In the genomic region with DNA sequence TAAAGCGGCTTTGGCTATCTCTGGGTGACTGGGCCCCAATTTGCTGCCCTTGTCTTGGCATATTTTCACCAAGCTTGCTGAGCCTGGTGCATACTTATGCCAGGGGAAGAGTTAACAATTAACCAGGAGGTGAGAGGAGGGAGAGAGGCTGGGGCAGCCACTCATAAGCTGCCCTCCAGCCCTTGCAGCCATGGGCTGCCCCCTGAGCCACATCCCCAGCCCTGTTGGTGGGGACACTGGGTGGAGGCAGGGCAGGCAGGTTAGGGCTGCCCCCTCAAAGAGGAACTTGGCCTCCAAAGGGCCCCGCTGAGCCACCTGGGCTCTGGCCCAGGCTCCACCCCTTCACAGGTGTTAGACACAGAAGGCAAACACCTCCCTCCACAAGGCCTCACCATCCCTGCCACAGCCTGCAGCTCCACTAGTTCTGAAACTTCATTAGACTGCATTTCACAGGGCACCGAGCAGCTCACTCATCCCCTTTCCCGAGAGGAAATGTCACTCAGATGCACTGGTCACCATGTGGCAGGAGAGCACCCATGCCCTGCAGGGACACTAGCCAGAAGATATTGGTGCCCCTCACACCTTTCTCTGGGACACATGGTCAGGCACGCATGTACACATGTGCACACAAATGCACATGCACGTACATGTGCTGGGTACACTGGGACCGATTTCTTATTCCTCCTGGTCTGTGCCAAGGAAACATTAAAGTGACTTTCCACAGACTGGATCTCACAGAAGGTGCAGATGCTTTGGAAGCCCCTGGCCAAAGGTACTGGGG, we compare ENCODE assay signal across 10 cellular contexts. TPM values are rescaled to one million over a fixed set of nuclear protein-coding genes. Genes with fewer than 3 reads are reported as not detected.
DNase-seq lines count a peak whose midpoint lies in the region; ATAC-seq and TF ChIP-seq lines count a peak whose summit lies in the region.
"Had no signal": no experiment of that assay in that cellular context is flagged by ENCODE, and none has a peak within 500 bp of the region (broad histone marks: within the 10 kb centered on the region; RNA-seq: fewer than 3 reads in every experiment).

No MANE protein-coding gene starts in this region.

- intact Hi-C loops in breast epithelium (cut with DNase I; ENCODE audit: low total_unique reads), result no loop called here
- intact Hi-C loops in right lobe of liver (cut with DNase I), result no loop called here
- intact Hi-C loops in sciatic nerve (cut with DNase I), result no loop called here

- H3K27ac ChIP-seq in breast epithelium (peak overlapping the region; percentile 79 to 86), right lobe of liver (peak overlapping the region in 2 of 3 donors; percentile 20 to 65), temporal lobe (ENCODE audit: low read depth, low read length) (peak overlapping the region; percentile 41)

- H3K4me1 ChIP-seq in breast epithelium (peaks cover 37 to 38% of the 10 kb centered on the region in 2 donors), right lobe of liver (peaks cover 0 to 48% (median 22%) of the 10 kb centered on the region in 4 donors)

- H3K9me3 ChIP-seq in breast epithelium, result no peaks in the 10 kb centered on the region
- no peaks in the 10 kb centered on the region for H3K9me3 ChIP-seq in right lobe of liver

- DNase-seq in HT-29 (ENCODE audit: low spot score), result peak; percentile 81
- no peak for DNase-seq in breast epithelium (ENCODE audit: low spot score in 2 of 2)
- DNase-seq in right lobe of liver, result peak in 2 of 3 donors; percentile 74 to 86
- no peak for DNase-seq in GM19238 (ENCODE audit: insufficient read length, low spot score)
- no peak for DNase-seq in iPS-NIHi11 (ENCODE audit: low spot score)
- DNase-seq in sciatic nerve (ENCODE audit: low spot score), result no peak
- no peak for DNase-seq in omental fat pad (ENCODE audit: low spot score)
- DNase-seq: NCI-H1436 treated with DMSO at 0.1 percent for 48 hours; stimulated activated naive CD8-positive, alpha-beta T cell treated with anti-CD3 and anti-CD28 coated beads, Interleukin-15, amount 100 ng/mL, for 72 hours had no signal

- no peak for TF ChIP-seq POLR2A in breast epithelium (IDR thresholded peaks at IDR 0.05)
- TF ChIP-seq POLR2A in right lobe of liver (IDR thresholded peaks at IDR 0.05), result no peak

- peak; percentile 72 to 82 (median 79) for ATAC-seq in right lobe of liver
- no peak for ATAC-seq in sciatic nerve
- ATAC-seq in omental fat pad (ENCODE audit: low FRiP score), result no peak
- ATAC-seq: stimulated activated naive CD8-positive, alpha-beta T cell treated with anti-CD3 and anti-CD28 coated beads, Interleukin-15, amount 100 ng/mL, for 72 hours had no signal

- H3K4me3 ChIP-seq in breast epithelium, result no peak overlapping the region
- H3K4me3 ChIP-seq in right lobe of liver, result no peak overlapping the region

- H3K36me3 ChIP-seq in breast epithelium, result no peaks in the 10 kb centered on the region
- H3K36me3 ChIP-seq in right lobe of liver, result peaks cover 3 to 35% (median 17%) of the 10 kb centered on the region in 4 donors

- H3K27me3 ChIP-seq in breast epithelium (no peaks in the 10 kb centered on the region), right lobe of liver (no peaks in the 10 kb centered on the region)

- TF ChIP-seq CTCF in breast epithelium (IDR thresholded peaks at IDR 0.05) (no peak), right lobe of liver (IDR thresholded peaks at IDR 0.05) (no peak), omental fat pad (IDR thresholded peaks at IDR 0.05) (no peak)

- WGBS in right lobe of liver (ENCODE audit: insufficient coverage, low coverage, low lambda C conversion rate, missing lambda C conversion rate), result 22% methylated on average over 5 of the region's 7 CpGs

RNA-seq across cellular contexts. Expression of gene AMOTL2, which starts 20.2 kb away (rescaled TPM):
- 109 and 119 TPM in 2 replicates for total RNA-seq in HT-29 (2014; rRNA removed; shearing (Covaris generic))
- total RNA-seq in breast epithelium (100 to 1,000 TPM in 1 of 3 donors, 10 to 100 TPM in 2; 78.3 to 281 (median 83.2) TPM), right lobe of liver (10 to 100 TPM; 18.0 to 33.3 (median 21.8) TPM), temporal lobe (46.5 TPM), sciatic nerve (158 TPM), omental fat pad (100 to 1,000 TPM in 3 of 4 donors, 10 to 100 TPM in 1; 99.0 to 201 (median 158) TPM)

Comparison
In these comparisons a context has a peak if more than half of its experiments do, and no peak if none do; other contexts are left out.
1. DNase-seq: peak in HT-29 (single experiment) and right lobe of liver (2 of 3); none in breast epithelium (0 of 2), GM19238 (single experiment), iPS-NIHi11 (single experiment), sciatic nerve (single experiment) and omental fat pad (single experiment).
2. ATAC-seq: peak in right lobe of liver (4 of 4); none in sciatic nerve (single experiment) and omental fat pad (single experiment).
3. Peak in every context shown above with its lines, with median percentiles within 50 percentile points of each other: H3K27ac ChIP-seq.